ENCODE assay signal across 15 cellular contexts in the genomic region with DNA sequence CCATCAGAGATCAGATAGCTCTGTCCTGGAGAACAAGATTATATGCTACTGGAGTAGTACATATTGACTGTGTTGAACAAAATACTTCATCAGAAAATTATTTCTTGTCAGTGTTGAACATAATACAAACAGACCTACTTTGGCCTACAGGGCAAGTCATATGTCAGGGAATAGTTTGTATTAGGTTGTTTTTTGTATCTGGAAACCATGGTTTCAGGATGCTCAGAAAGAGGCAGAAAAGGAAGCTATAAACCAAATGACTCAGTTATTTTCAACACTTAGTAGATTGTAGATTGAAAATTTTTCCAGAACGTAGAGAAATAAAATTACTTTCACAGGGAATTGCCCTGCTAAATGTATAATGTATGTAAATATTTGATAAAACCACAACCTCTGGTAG.
"Had no signal": no experiment of that assay in that cellular context is flagged by ENCODE, and none has a peak within 500 bp of the region (broad histone marks: within the 10 kb centered on the region; RNA-seq: fewer than 3 reads in every experiment).

No MANE protein-coding gene starts in this region.

- H3K9me3 ChIP-seq: thoracic aorta had no signal

- H3K9me3 Mint-ChIP-seq: activated naive CD4-positive, alpha-beta T cell treated with anti-CD3 and anti-CD28 coated beads, Interleukin-2, amount 10 ng/mL, durations not matched to agents 7 days and 5 days; activated T-helper 2 cell treated with anti-CD3 and anti-CD28 coated beads, Interferon-gamma antibody, Interleukin-2, Interleukin-4, amounts not matched to agents 10 μg/mL and 5 μg/mL and 100 μg/mL, durations not matched to agents 14 hours and 24 hours and 36 hours; immature natural killer cell had no signal

- H3K27me3 Mint-ChIP-seq: activated CD8-positive, alpha-beta memory T cell treated with anti-CD3 and anti-CD28 coated beads, Interleukin-2, amount 10 ng/mL, durations not matched to agents 7 days and 5 days; activated naive CD4-positive, alpha-beta T cell treated with anti-CD3 and anti-CD28 coated beads, Interleukin-2, amount 10 ng/mL, durations not matched to agents 7 days and 5 days had no signal

- H3K36me3 Mint-ChIP-seq: activated naive CD4-positive, alpha-beta T cell treated with anti-CD3 and anti-CD28 coated beads, Interleukin-2, amount 10 ng/mL, durations not matched to agents 7 days and 5 days had no signal

- H3K27me3 ChIP-seq: esophagus muscularis mucosa, foreskin keratinocyte, spleen had no signal

- H3K27ac ChIP-seq: esophagus muscularis mucosa, foreskin keratinocyte, psoas muscle, spleen, thoracic aorta, VCaP had no signal

- H3K4me1 ChIP-seq: foreskin keratinocyte, spleen had no signal

- ATAC-seq: activated CD8-positive, alpha-beta memory T cell treated with anti-CD3 and anti-CD28 coated beads, Interleukin-2, amount 10 ng/mL, durations not matched to agents 7 days and 5 days; foreskin keratinocyte; psoas muscle; sciatic nerve had no signal

- H3K27ac Mint-ChIP-seq: activated CD8-positive, alpha-beta memory T cell treated with anti-CD3 and anti-CD28 coated beads, Interleukin-2, amount 10 ng/mL, durations not matched to agents 7 days and 5 days; activated naive CD4-positive, alpha-beta T cell treated with anti-CD3 and anti-CD28 coated beads, Interleukin-2, amount 10 ng/mL, durations not matched to agents 7 days and 5 days; activated T-helper 2 cell treated with anti-CD3 and anti-CD28 coated beads, Interferon-gamma antibody, Interleukin-2, Interleukin-4, amounts not matched to agents 10 μg/mL and 5 μg/mL and 100 μg/mL, durations not matched to agents 14 hours and 24 hours and 36 hours; immature natural killer cell had no signal

- DNase-seq: activated CD4-positive, alpha-beta T cell treated with anti-CD3 and anti-CD28 coated beads, Interleukin-2, amount 50 U/mL, for 48 hours; activated CD8-positive, alpha-beta memory T cell treated with anti-CD3 and anti-CD28 coated beads, Interleukin-2, amount 10 ng/mL, durations not matched to agents 7 days and 5 days; activated naive CD4-positive, alpha-beta T cell treated with anti-CD3 and anti-CD28 coated beads, Interleukin-2, amount 10 ng/mL, durations not matched to agents 7 days and 5 days; activated T-cell treated with anti-CD3 and anti-CD28 coated beads, Interleukin-2, amount 50 U/mL, for 1 hour; foreskin keratinocyte; head of caudate nucleus; immature natural killer cell; psoas muscle; spleen; T-helper 1 cell had no signal

- H3K4me3 ChIP-seq: esophagus muscularis mucosa, psoas muscle, spleen, thoracic aorta had no signal

- H3K4me1 Mint-ChIP-seq: activated CD8-positive, alpha-beta memory T cell treated with anti-CD3 and anti-CD28 coated beads, Interleukin-2, amount 10 ng/mL, durations not matched to agents 7 days and 5 days; activated naive CD4-positive, alpha-beta T cell treated with anti-CD3 and anti-CD28 coated beads, Interleukin-2, amount 10 ng/mL, durations not matched to agents 7 days and 5 days; immature natural killer cell had no signal

- H3K4me3 Mint-ChIP-seq: activated CD8-positive, alpha-beta memory T cell treated with anti-CD3 and anti-CD28 coated beads, Interleukin-2, amount 10 ng/mL, durations not matched to agents 7 days and 5 days; activated naive CD4-positive, alpha-beta T cell treated with anti-CD3 and anti-CD28 coated beads, Interleukin-2, amount 10 ng/mL, durations not matched to agents 7 days and 5 days; immature natural killer cell had no signal

- H3K36me3 ChIP-seq: esophagus muscularis mucosa, spleen, thoracic aorta had no signal
